ENCODE assay signal across 1 cellular context in the genomic region with DNA sequence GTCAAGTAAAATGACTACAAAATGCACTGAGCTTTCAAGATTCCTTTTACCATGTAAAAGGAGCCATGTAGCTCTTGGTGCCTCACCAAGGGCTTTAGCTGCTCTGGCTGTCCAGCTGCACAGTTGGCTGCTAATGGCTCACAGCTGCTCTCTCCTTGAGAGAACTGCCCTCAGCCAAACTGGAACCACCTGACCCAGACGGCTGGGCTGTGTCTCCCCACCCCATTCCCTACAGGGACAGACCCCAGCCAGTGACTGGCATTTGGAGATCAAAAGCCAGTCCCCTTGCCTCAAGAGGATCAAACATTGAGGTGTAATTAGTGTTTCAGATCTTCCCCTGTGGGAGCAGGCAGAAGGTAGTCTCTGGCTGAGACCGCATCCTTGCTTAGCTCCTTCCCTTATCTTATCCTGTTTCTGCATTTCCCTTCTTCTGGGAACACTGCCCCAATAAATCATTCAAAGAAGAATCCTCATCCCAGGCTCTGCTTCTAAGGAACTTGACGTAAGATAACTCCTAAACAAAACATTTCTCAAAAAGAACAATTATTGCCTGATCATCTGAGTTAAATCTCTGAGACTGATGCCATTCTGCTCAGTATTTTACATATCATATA.
TF ChIP-seq lines count a peak whose summit lies in the region.

No MANE protein-coding gene starts in this region.

TF ChIP-seq in H1, 55 proteins besides CTCF, POLR2A, EP300 and RAD21:
- TF ChIP-seq NANOG (IDR thresholded peaks at IDR 0.05; ENCODE audit: insufficient read depth, low read depth, low read length, poor library complexity, severe bottlenecking) (no peak), RXRA (IDR thresholded peaks at IDR 0.05; ENCODE audit: insufficient read depth, low read depth, low read length) (no peak), SIN3A (conservative IDR thresholded peaks at IDR 0.05 in 1 of 2, IDR thresholded peaks at IDR 0.05 in 1 of 2; ENCODE audit: low read depth in 1 of 2, low read length in 2 of 2) (no peak), TCF12 (IDR thresholded peaks at IDR 0.05; ENCODE audit: low read depth, low read length) (0 out of 2 replicates have a peak, but pooled peaks have one; percentile 48)
TF ChIP-seq in H1: peak in this region for 1.
